20 cellular contexts compared by ENCODE assay signal in the genomic region with DNA sequence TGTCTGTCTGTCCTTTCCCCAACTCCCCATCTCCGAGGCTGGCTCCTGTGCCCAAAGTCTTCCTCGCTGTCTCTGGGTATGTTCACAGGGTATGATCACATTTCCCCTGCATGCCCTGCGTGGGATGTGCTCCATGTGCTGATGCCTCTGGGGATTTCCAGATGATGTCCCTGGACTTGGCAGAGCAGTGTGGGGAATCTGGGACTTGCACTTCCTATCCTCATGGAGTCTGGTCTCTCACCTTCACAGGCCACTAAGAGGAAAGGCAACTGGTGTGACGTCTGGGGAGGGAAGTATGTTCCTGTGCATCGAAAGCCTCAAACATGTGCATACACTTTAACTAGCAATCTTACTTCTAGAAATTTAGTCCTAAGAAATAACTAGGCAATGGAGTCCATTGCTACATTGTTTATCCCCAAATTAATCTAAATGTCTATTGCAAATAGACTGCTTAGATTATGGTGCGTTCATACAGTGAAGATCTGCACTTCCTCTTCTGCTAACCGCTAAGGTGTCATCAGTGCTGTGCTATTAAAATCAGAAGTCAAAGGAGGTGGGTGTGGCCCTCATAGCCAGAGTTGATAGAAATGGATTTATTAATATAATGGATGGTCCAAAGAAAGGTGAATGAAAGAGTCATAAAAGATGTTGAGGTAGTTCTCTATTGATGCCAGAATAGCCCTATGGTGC.
"Had no signal": no experiment of that assay in that cellular context is flagged by ENCODE, and none has a peak within 500 bp of the region (broad histone marks: within the 10 kb centered on the region; RNA-seq: fewer than 3 reads in every experiment).

No MANE protein-coding gene starts in this region.

- H3K9ac ChIP-seq: parathyroid adenoma had no signal

- H3K27ac Mint-ChIP-seq: effector memory CD8-positive, alpha-beta T cell; naive B cell; stimulated activated naive B cell treated with anti-CD40 and anti-IgM and Interleukin-4, amounts not matched to agents 10 μg/mL and 1 μg/mL and 100 μg/mL, for 72 hours had no signal

- H3K4me3 ChIP-seq: esophagus squamous epithelium, gastroesophageal sphincter, prostate gland, right lobe of liver, spleen, stomach, thoracic aorta, transverse colon had no signal

- H3K36me3 ChIP-seq: esophagus squamous epithelium, prostate gland, right lobe of liver, transverse colon had no signal

- H2AFZ ChIP-seq: parathyroid adenoma had no signal

- H3K36me3 Mint-ChIP-seq: stimulated activated naive B cell treated with anti-CD40 and anti-IgM and Interleukin-4, amounts not matched to agents 10 μg/mL and 1 μg/mL and 100 μg/mL, for 72 hours had no signal

- ATAC-seq: effector memory CD8-positive, alpha-beta T cell; gastroesophageal sphincter had no signal

- H3K27ac ChIP-seq: esophagus squamous epithelium, parathyroid adenoma, prostate gland, right lobe of liver, thoracic aorta, transverse colon had no signal

- H3K9me3 ChIP-seq: esophagus squamous epithelium, gastroesophageal sphincter, prostate gland, right lobe of liver, spleen, stomach, thoracic aorta, transverse colon had no signal

- H3K4me1 ChIP-seq: right lobe of liver had no signal

- FAIRE-seq: kidney had no signal

- H3K27me3 ChIP-seq: esophagus squamous epithelium, gastroesophageal sphincter, right lobe of liver, spleen, stomach, transverse colon had no signal

- DNase-seq: caudate nucleus; effector memory CD8-positive, alpha-beta T cell; esophagus squamous epithelium; kidney; left cardiac atrium; naive B cell; occipital lobe; spleen; stimulated activated CD4-positive, alpha-beta T cell treated with anti-CD3 and anti-CD28 coated beads, Interleukin-1b, Interleukin-23, amount 100 ng/mL, for 48 hours; stimulated activated CD4-positive, alpha-beta T cell treated with anti-CD3 and anti-CD28 coated beads, Interleukin-4, amount 100 ng/mL, for 24 hours; stimulated activated naive B cell treated with anti-CD40 and anti-IgM and Interleukin-4, amounts not matched to agents 10 μg/mL and 1 μg/mL and 100 μg/mL, for 72 hours; substantia nigra had no signal

- H3K4me3 Mint-ChIP-seq: effector memory CD8-positive, alpha-beta T cell; nephron; stimulated activated naive B cell treated with anti-CD40 and anti-IgM and Interleukin-4, amounts not matched to agents 10 μg/mL and 1 μg/mL and 100 μg/mL, for 72 hours had no signal

- H3K9me3 Mint-ChIP-seq: effector memory CD8-positive, alpha-beta T cell; naive B cell; nephron; stimulated activated naive B cell treated with anti-CD40 and anti-IgM and Interleukin-4, amounts not matched to agents 10 μg/mL and 1 μg/mL and 100 μg/mL, for 72 hours had no signal
